In the genomic region with DNA sequence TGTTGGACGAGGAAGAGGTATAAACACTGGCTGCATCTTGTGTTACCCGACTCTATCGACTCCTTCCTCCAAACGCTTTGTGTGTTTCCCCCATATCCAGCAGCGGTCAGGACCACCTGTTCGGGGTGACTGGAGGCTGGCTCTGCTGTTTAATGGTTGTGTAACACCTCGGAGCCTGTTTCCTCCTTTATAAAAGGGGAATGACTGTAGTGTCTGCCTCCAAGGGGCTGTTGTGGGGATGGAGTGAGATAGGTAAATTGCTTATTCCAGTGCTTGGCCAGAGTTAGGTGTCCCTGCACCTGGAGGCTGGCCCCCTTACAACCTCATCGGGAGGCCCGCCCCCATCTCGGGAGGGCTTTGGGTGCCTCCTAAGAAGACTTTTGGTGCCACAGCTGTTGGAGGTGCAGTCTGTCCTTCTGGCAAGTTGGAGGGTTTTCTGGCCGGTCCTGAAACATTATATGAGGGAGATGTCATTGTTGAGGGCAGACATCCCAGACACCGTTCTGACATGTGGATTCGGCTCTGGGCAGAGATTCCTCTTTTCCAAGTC, we compare ENCODE assay signal across 1 cellular context.
TF ChIP-seq lines count a peak whose summit lies in the region.

No MANE protein-coding gene starts in this region.

TF ChIP-seq in H1, 55 proteins besides CTCF, POLR2A, EP300 and RAD21 (continued from another document):
- TF ChIP-seq, protein P1, sequence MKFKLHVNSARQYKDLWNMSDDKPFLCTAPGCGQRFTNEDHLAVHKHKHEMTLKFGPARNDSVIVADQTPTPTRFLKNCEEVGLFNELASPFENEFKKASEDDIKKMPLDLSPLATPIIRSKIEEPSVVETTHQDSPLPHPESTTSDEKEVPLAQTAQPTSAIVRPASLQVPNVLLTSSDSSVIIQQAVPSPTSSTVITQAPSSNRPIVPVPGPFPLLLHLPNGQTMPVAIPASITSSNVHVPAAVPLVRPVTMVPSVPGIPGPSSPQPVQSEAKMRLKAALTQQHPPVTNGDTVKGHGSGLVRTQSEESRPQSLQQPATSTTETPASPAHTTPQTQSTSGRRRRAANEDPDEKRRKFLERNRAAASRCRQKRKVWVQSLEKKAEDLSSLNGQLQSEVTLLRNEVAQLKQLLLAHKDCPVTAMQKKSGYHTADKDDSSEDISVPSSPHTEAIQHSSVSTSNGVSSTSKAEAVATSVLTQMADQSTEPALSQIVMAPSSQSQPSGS (IDR thresholded peaks at IDR 0.05; ENCODE audit: low read length) = no peak
- TF ChIP-seq, protein P2, sequence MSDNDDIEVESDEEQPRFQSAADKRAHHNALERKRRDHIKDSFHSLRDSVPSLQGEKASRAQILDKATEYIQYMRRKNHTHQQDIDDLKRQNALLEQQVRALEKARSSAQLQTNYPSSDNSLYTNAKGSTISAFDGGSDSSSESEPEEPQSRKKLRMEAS (IDR thresholded peaks at IDR 0.05) = no peak
- peak; percentile 37 for TF ChIP-seq EZH2 (IDR thresholded peaks at IDR 0.05; ENCODE audit: low read depth, low read length, severe bottlenecking)
- no peak for TF ChIP-seq TEAD4 (IDR thresholded peaks at IDR 0.05; ENCODE audit: low read depth, low read length)
- TF ChIP-seq NRF1 (IDR thresholded peaks at IDR 0.05; ENCODE audit: low read depth, low read length) = no peak
- peak; percentile 14 for TF ChIP-seq SAP30 (IDR thresholded peaks at IDR 0.05; ENCODE audit: insufficient read depth, insufficient replicate concordance, low read length)
- TF ChIP-seq TCF12 (IDR thresholded peaks at IDR 0.05; ENCODE audit: low read depth, low read length) = no peak
- TF ChIP-seq KDM5A (IDR thresholded peaks at IDR 0.05; ENCODE audit: low read length) = no peak
- no peak for TF ChIP-seq EGR1 (IDR thresholded peaks at IDR 0.05; ENCODE audit: borderline replicate concordance, low read depth, low read length)
- TF ChIP-seq ZNF274 (IDR thresholded peaks at IDR 0.05; ENCODE audit: borderline replicate concordance, extremely low read depth, low read length) = no peak
- no peak for TF ChIP-seq CHD1 (IDR thresholded peaks at IDR 0.05; ENCODE audit: low read depth, low read length)
- TF ChIP-seq CBX5 (IDR thresholded peaks at IDR 0.05; ENCODE audit: low read depth, low read length) = no peak
- TF ChIP-seq SUZ12 (IDR thresholded peaks at IDR 0.05; ENCODE audit: low read length) = no peak
- peak; percentile 7 for TF ChIP-seq RNF2 (IDR thresholded peaks at IDR 0.05; ENCODE audit: borderline replicate concordance, low read depth, low read length, missing control alignments, poor library complexity, severe bottlenecking)
- TF ChIP-seq, protein P3, sequence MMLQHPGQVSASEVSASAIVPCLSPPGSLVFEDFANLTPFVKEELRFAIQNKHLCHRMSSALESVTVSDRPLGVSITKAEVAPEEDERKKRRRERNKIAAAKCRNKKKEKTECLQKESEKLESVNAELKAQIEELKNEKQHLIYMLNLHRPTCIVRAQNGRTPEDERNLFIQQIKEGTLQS (IDR thresholded peaks at IDR 0.05; ENCODE audit: insufficient read depth, low read depth, low read length) = no peak
- no peak for TF ChIP-seq SIX5 (IDR thresholded peaks at IDR 0.05; ENCODE audit: low read depth, low read length)
